8 cellular contexts compared by ENCODE assay signal in genomic region chr7:116930156-116930913, GRCh38. TPM values are rescaled to one million over a fixed set of nuclear protein-coding genes. Genes with fewer than 3 reads are reported as not detected.
DNase-seq lines count a peak whose midpoint lies in the region; ATAC-seq and TF ChIP-seq lines count a peak whose summit lies in the region.

No MANE protein-coding gene starts in this region.

- H3K9me3 ChIP-seq in adipocyte (ENCODE audit: control insufficient read depth, low read length) = no peaks in the 10 kb centered on the region

- intact Hi-C loops in left cardiac atrium (cut with DNase I) = loop anchor here (2.0 to 10.0 kb wide), 3 partner anchors 54 to 188 kb away; no protein-coding TSS in a partner anchor

- peak; percentile 65 for ATAC-seq in HG02623 (IDR thresholded peaks at IDR 0.05; ENCODE audit: unreplicated experiment)
- peak; percentile 90 to 93 for ATAC-seq in left cardiac atrium
- no peak for ATAC-seq in HG03571 (IDR thresholded peaks at IDR 0.05; ENCODE audit: unreplicated experiment)

- no peaks in the 10 kb centered on the region for H3K4me1 ChIP-seq in adipocyte (ENCODE audit: control insufficient read depth, insufficient read depth, low read length)

- peak; percentile 93 for TF ChIP-seq CTCF in GM12872 (IDR thresholded peaks at IDR 0.05; ENCODE audit: insufficient read depth, low read depth, low read length)

- no peaks in the 10 kb centered on the region for H3K36me3 ChIP-seq in adipocyte (ENCODE audit: control insufficient read depth, insufficient read depth, low read length, severe bottlenecking)

- H3K4me3 ChIP-seq in adipocyte (ENCODE audit: low read length) = no peak overlapping the region

- no peaks in the 10 kb centered on the region for H3K27me3 ChIP-seq in adipocyte (replicated peaks; ENCODE audit: control insufficient read depth, insufficient read depth, low read length)

- H3K9ac ChIP-seq in adipocyte (ENCODE audit: low read length) = no peak overlapping the region

- peak; percentile 21 for DNase-seq in NCI-H128 (lab: John Stamatoyannopoulos, UW; ENCODE audit: unreplicated experiment)
- peak; percentile 79 for DNase-seq in SW480 (ENCODE audit: low spot score)
- DNase-seq in adipocyte (ENCODE audit: low read depth) = peak; percentile 92
- peak; percentile 81 for DNase-seq in left cardiac atrium
- peak; percentile 78 for DNase-seq in retina

RNA-seq across cellular contexts. Expression of gene ST7, which starts 23.0 kb away (rescaled TPM):
- total RNA-seq in left cardiac atrium = 10 to 100 TPM; 27.5 to 33.1 TPM

Comparison
In these comparisons a context has a peak if more than half of its experiments do, and no peak if none do; other contexts are left out.
1. DNase-seq: peak in every context shown above with its lines; median percentile 92 in adipocyte; 81 in left cardiac atrium; 79 in SW480; 78 in retina; 21 in NCI-H128.